In genomic region chr3:62863648-62864047, GRCh38 we compare ENCODE assay signal across 21 cellular contexts. TPM values are rescaled to one million over a fixed set of nuclear protein-coding genes. Genes with fewer than 3 reads are reported as not detected.
"Had no signal": no experiment of that assay in that cellular context is flagged by ENCODE, and none has a peak within 500 bp of the region (broad histone marks: within the 10 kb centered on the region; RNA-seq: fewer than 3 reads in every experiment).

No MANE protein-coding gene starts in this region.

- H3K4me1 Mint-ChIP-seq: naive thymus-derived CD4-positive, alpha-beta T cell; nephron progenitor cell; stimulated activated effector memory CD8-positive, alpha-beta T cell treated with anti-CD3 and anti-CD28 coated beads, Interleukin-12 subunit alpha, Interleukin-12 subunit beta, amount 100 ng/mL, for 72 hours had no signal

- H3K9me3 ChIP-seq: esophagus squamous epithelium, heart left ventricle, neutrophil, psoas muscle, right lobe of liver, tibial artery, upper lobe of left lung, uterus had no signal

- ATAC-seq: heart left ventricle; naive thymus-derived CD4-positive, alpha-beta T cell; psoas muscle; right lobe of liver; stimulated activated effector memory CD8-positive, alpha-beta T cell treated with anti-CD3 and anti-CD28 coated beads, Interleukin-12 subunit alpha, Interleukin-12 subunit beta, amount 100 ng/mL, for 72 hours had no signal

- H3K4me1 ChIP-seq: esophagus squamous epithelium, heart left ventricle, psoas muscle, right lobe of liver, tibial artery, upper lobe of left lung, uterus had no signal

- H3K27me3 ChIP-seq: esophagus squamous epithelium, heart left ventricle, neutrophil, right lobe of liver, upper lobe of left lung, uterus had no signal

- H3K4me3 Mint-ChIP-seq: naive thymus-derived CD4-positive, alpha-beta T cell; nephron progenitor cell; stimulated activated effector memory CD8-positive, alpha-beta T cell treated with anti-CD3 and anti-CD28 coated beads, Interleukin-12 subunit alpha, Interleukin-12 subunit beta, amount 100 ng/mL, for 72 hours; stimulated activated naive CD8-positive, alpha-beta T cell treated with anti-CD3 and anti-CD28 coated beads, Interleukin-15, Interleukin-2, amounts not matched to agents 100 ng/mL and 50 ng/mL, for 24 hours had no signal

- DNase-seq: effector memory CD4-positive, alpha-beta T cell; esophagus squamous epithelium; foreskin melanocyte; heart left ventricle; hippocampal formation; naive thymus-derived CD4-positive, alpha-beta T cell; nephron progenitor cell; psoas muscle; retina; right lobe of liver; stimulated activated CD4-positive, alpha-beta T cell treated with anti-CD3 and anti-CD28 coated beads, Interleukin-4, amount 100 ng/mL, for 1 hour; stimulated activated CD8-positive, alpha-beta memory T cell treated with anti-CD3 and anti-CD28 coated beads, Interleukin-4, amount 100 ng/mL, for 48 hours; tibial artery; upper lobe of left lung; uterus had no signal

- H3K4me3 ChIP-seq: esophagus squamous epithelium, heart left ventricle, psoas muscle, right lobe of liver, tibial artery, upper lobe of left lung, uterus had no signal

- H3K27ac ChIP-seq: esophagus squamous epithelium, heart left ventricle, neutrophil, psoas muscle, right lobe of liver, tibial artery, upper lobe of left lung, uterus had no signal

- H3K36me3 Mint-ChIP-seq: naive thymus-derived CD4-positive, alpha-beta T cell; stimulated activated effector memory CD8-positive, alpha-beta T cell treated with anti-CD3 and anti-CD28 coated beads, Interleukin-12 subunit alpha, Interleukin-12 subunit beta, amount 100 ng/mL, for 72 hours had no signal

- H3K9me3 Mint-ChIP-seq: nephron progenitor cell had no signal

- H3K27ac Mint-ChIP-seq: naive thymus-derived CD4-positive, alpha-beta T cell; nephron progenitor cell; stimulated activated effector memory CD8-positive, alpha-beta T cell treated with anti-CD3 and anti-CD28 coated beads, Interleukin-12 subunit alpha, Interleukin-12 subunit beta, amount 100 ng/mL, for 72 hours; stimulated activated naive CD8-positive, alpha-beta T cell treated with anti-CD3 and anti-CD28 coated beads, Interleukin-15, Interleukin-2, amounts not matched to agents 100 ng/mL and 50 ng/mL, for 24 hours had no signal

- H3K36me3 ChIP-seq: esophagus squamous epithelium, heart left ventricle, neutrophil, right lobe of liver, tibial artery, upper lobe of left lung, uterus had no signal

RNA-seq across cellular contexts. Expression of gene CADPS, which starts 11.6 kb away (rescaled TPM):
- total RNA-seq: epithelial cell of proximal tubule; lung microvascular endothelial cell; naive thymus-derived CD4-positive, alpha-beta T cell; osteoblast had no signal
- polyA plus RNA-seq: naive thymus-derived CD4-positive, alpha-beta T cell had no signal
